In the genomic region with DNA sequence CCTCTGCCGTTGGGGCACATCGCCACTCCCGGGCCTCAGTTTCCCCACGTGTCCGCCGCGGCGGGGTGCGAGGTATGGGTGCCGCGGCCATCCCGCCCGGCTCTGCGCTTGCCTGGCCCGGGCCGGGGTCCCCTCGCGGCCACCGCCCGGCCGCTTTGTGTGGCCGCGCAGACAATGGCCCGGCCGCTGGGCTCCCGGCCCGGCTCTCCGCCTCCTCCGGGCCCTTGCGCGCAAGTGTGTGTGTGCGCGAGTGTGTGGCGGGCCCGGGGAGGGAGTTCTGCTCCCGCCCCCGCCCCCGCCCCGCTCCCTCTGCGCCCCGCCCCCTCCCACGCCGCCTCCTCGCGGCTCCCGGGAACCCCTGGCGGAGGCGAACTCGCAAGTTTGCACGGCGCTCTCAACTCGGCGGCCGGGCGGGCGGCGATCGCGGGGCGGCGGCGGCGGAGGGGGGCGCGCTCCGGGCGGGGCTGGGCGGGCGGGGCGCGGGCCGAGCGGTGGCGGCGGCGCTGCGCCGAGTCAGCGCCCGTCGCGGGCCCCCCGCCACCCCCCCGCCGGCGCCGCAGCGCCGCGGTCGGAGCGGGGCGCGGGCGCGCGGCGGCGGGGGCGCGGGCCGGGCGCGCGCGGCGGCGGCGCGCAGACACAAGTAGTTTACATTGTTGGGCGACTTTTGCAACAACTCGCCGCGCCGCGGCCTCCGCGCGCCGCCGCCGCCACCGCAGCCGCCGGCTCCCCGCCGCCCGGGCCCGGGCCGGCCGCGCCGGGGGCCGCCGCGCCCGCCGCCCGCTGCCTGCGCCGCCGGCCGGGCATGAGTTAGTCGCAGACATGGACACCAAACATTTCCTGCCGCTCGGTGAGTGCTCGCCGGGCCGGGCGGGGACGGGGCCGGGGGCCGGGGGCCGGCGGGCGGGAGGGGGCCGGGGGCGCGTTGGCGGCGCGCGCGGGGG, we compare ENCODE assay signal across 8 cellular contexts. TPM values are rescaled to one million over a fixed set of nuclear protein-coding genes. Genes with fewer than 3 reads are reported as not detected.
A peak's percentile ranks its signal among the peaks of the same experiment; 100 is the strongest.
DNase-seq lines count a peak whose midpoint lies in the region; ATAC-seq and TF ChIP-seq lines count a peak whose summit lies in the region.

A gene (plus strand): TSS at position 643 of the 941 bp plus-strand sequence. CDS start 177 bp downstream, at position 820.

- CTCF ChIA-PET in CD4-positive, alpha-beta T cell (lab: Charles Lee) = interaction anchor here (1.0 to 1.4 kb wide), 2 partner anchors 24 to 155 kb away, joined by 3 read pairs; no protein-coding TSS in a partner anchor

- H3K27me3 Mint-ChIP-seq in CD4-positive, alpha-beta T cell = no peaks in the 10 kb centered on the region
- no peaks in the 10 kb centered on the region for H3K27me3 Mint-ChIP-seq in natural killer cell treated with Interleukin-12 subunit alpha and Interleukin-12 subunit beta and Interleukin-15 and Interleukin-18, amount 100 ng/mL, for 72 hours

- peak within 1 kb of the TSS; percentile 2 for H3K27ac ChIP-seq in CD4-positive, alpha-beta T cell (ENCODE audit: low read depth, low read length)
- H3K27ac ChIP-seq in Peyer's patch (peak within 1 kb of the TSS; percentile 79 to 99 (median 92)), stomach smooth muscle (ENCODE audit: low read length) (peak within 1 kb of the TSS; percentile 96)

- H3K4me1 Mint-ChIP-seq in CD4-positive, alpha-beta T cell (ENCODE audit: low read depth) = peaks cover 8% of the 10 kb centered on the region
- peaks cover 8 to 9% of the 10 kb centered on the region in 2 donors for H3K4me1 Mint-ChIP-seq in natural killer cell treated with Interleukin-12 subunit alpha and Interleukin-12 subunit beta and Interleukin-15 and Interleukin-18, amount 100 ng/mL, for 72 hours (ENCODE audit: low read depth in 2 of 2)

- no peaks in the 10 kb centered on the region for H3K36me3 ChIP-seq in Peyer's patch
- no peaks in the 10 kb centered on the region for H3K36me3 ChIP-seq in stomach smooth muscle (ENCODE audit: control insufficient read depth in 2 of 2, insufficient read depth in 2 of 2, low read length in 2 of 2)

- no peak for TF ChIP-seq CTCF in CD4-positive, alpha-beta T cell (IDR thresholded peaks at IDR 0.05)
- TF ChIP-seq CTCF in Peyer's patch (IDR thresholded peaks at IDR 0.05) = peak in 3 of 6 experiments; percentile 15 to 27 (median 25)

- TF ChIP-seq POLR2A in Peyer's patch (IDR thresholded peaks at IDR 0.05) = peak; percentile 83 to 91

- H3K4me1 ChIP-seq in Peyer's patch = peaks cover 7 to 79% (median 24%) of the 10 kb centered on the region in 4 donors
- H3K4me1 ChIP-seq in stomach smooth muscle (ENCODE audit: control insufficient read depth, insufficient read depth, low read length) = peaks cover 59% of the 10 kb centered on the region

- peak; percentile 47 to 76 (median 64) for DNase-seq in CD4-positive, alpha-beta T cell
- peak; percentile 70 to 92 (median 92) for DNase-seq in Peyer's patch
- peak; percentile 67 for DNase-seq in activated gamma-delta T cell treated with Interleukin-2 at 50 U/mL for 16 hours
- DNase-seq in fibroblast of the conjunctiva (ENCODE audit: low read depth) = peak; percentile 67
- no peak for DNase-seq in natural killer cell treated with Interleukin-12 subunit alpha and Interleukin-12 subunit beta and Interleukin-15 and Interleukin-18, amount 100 ng/mL, for 72 hours (ENCODE audit: low spot score)

- no peaks in the 10 kb centered on the region for H3K27me3 ChIP-seq in CD4-positive, alpha-beta T cell (ENCODE audit: control insufficient read depth, insufficient read depth, low read length)
- H3K27me3 ChIP-seq in Peyer's patch = no peaks in the 10 kb centered on the region
- no peaks in the 10 kb centered on the region for H3K27me3 ChIP-seq in stomach smooth muscle (ENCODE audit: control insufficient read depth in 1 of 2, insufficient read depth in 2 of 2, low read length in 2 of 2)

- intact Hi-C loops in CD4-positive, alpha-beta T cell (cut with DNase I, micrococcal nuclease) = loop anchor here in 1 of 2 experiments (2.0 to 10.0 kb wide), 7 partner anchors 66 to 1179 kb away; a partner anchor contains a TSS

- POLR2A ChIA-PET in CD4-positive, alpha-beta T cell (lab: Charles Lee) = interaction anchor here (0.9 to 1.5 kb wide), 5 partner anchors 32 to 140 kb away, joined by 3 to 5 read pairs (median 3); no protein-coding TSS in a partner anchor

- H3K36me3 Mint-ChIP-seq in CD4-positive, alpha-beta T cell (ENCODE audit: low read depth) = no peaks in the 10 kb centered on the region
- H3K36me3 Mint-ChIP-seq in natural killer cell treated with Interleukin-12 subunit alpha and Interleukin-12 subunit beta and Interleukin-15 and Interleukin-18, amount 100 ng/mL, for 72 hours = no peaks in the 10 kb centered on the region

- H3K9me3 ChIP-seq in CD4-positive, alpha-beta T cell (ENCODE audit: control insufficient read depth, low read length) = no peaks in the 10 kb centered on the region
- H3K9me3 ChIP-seq in Peyer's patch (no peaks in the 10 kb centered on the region), stomach smooth muscle (ENCODE audit: control insufficient read depth in 2 of 2, low read length in 2 of 2) (no peaks in the 10 kb centered on the region)

- peak within 1 kb of the TSS; percentile 20 for H3K27ac Mint-ChIP-seq in CD4-positive, alpha-beta T cell
- H3K27ac Mint-ChIP-seq in natural killer cell treated with Interleukin-12 subunit alpha and Interleukin-12 subunit beta and Interleukin-15 and Interleukin-18, amount 100 ng/mL, for 72 hours = no peak within 1 kb of the TSS

- H3K9ac ChIP-seq in stomach smooth muscle (ENCODE audit: low read length in 2 of 2) = peak within 1 kb of the TSS; percentile 91 to 92

- no peaks in the 10 kb centered on the region for H3K9me3 Mint-ChIP-seq in CD4-positive, alpha-beta T cell
- no peaks in the 10 kb centered on the region for H3K9me3 Mint-ChIP-seq in natural killer cell treated with Interleukin-12 subunit alpha and Interleukin-12 subunit beta and Interleukin-15 and Interleukin-18, amount 100 ng/mL, for 72 hours

- peak; percentile 71 for ATAC-seq in CD4-positive, alpha-beta T cell (ENCODE audit: poor library complexity)
- ATAC-seq in HG03432 (IDR thresholded peaks at IDR 0.05; ENCODE audit: unreplicated experiment) = peak; percentile 46
- peak; percentile 67 to 77 for ATAC-seq in natural killer cell treated with Interleukin-12 subunit alpha and Interleukin-12 subunit beta and Interleukin-15 and Interleukin-18, amount 100 ng/mL, for 72 hours
- no peak for ATAC-seq in GM19023 (IDR thresholded peaks at IDR 0.05; ENCODE audit: unreplicated experiment)

- H3K4me3 Mint-ChIP-seq in CD4-positive, alpha-beta T cell = peak within 1 kb of the TSS; percentile 83
- H3K4me3 Mint-ChIP-seq in natural killer cell treated with Interleukin-12 subunit alpha and Interleukin-12 subunit beta and Interleukin-15 and Interleukin-18, amount 100 ng/mL, for 72 hours = peak within 1 kb of the TSS; percentile 70

- H3K4me3 ChIP-seq in Peyer's patch (peak within 1 kb of the TSS; percentile 60 to 94 (median 78)), stomach smooth muscle (ENCODE audit: low read length in 2 of 2) (peak within 1 kb of the TSS; percentile 85 to 91)

RNA-seq across cellular contexts. Expression of the gene that starts here (rescaled TPM):
- 1 to 10 TPM; 7.3 to 8.4 TPM for total RNA-seq in CD4-positive, alpha-beta T cell
- total RNA-seq in Peyer's patch = 10 to 100 TPM; 54.5 to 83.6 (median 65.4) TPM
- total RNA-seq in natural killer cell treated with Interleukin-12 subunit alpha and Interleukin-12 subunit beta and Interleukin-15 and Interleukin-18, amount 100 ng/mL, for 72 hours = 1 to 10 TPM; 3.8 to 4.9 TPM

Comparison
In these comparisons a context has a peak if more than half of its experiments do, and no peak if none do; other contexts are left out.
1. RNA of the gene that starts here (total RNA-seq): 54.5 to 83.6 TPM in Peyer's patch; 7.3 to 8.4 TPM in CD4-positive, alpha-beta T cell and 3.8 to 4.9 TPM in natural killer cell treated with Interleukin-12 subunit alpha and Interleukin-12 subunit beta and Interleukin-15 and Interleukin-18, amount 100 ng/mL, for 72 hours; every median in the first group is over 4 times any median in the second.
2. H3K27ac ChIP-seq: peak in every context shown above with its lines; median percentile 96 in stomach smooth muscle; 92 in Peyer's patch; 2 in CD4-positive, alpha-beta T cell.